Comparison of ENCODE assay signal across 1 cellular context in genomic region chr3:48697952-48698351, GRCh38.
TF ChIP-seq lines count a peak whose summit lies in the region.

No MANE protein-coding gene starts in this region.

TF ChIP-seq in GM23338, 12 proteins besides CTCF, POLR2A, EP300 and RAD21 (continued from another document):
- TF ChIP-seq ZNF462 (CRISPR knock-in tag; IDR thresholded peaks at IDR 0.05): no peak
- no peak for TF ChIP-seq ETS1 (IDR thresholded peaks at IDR 0.05)
- TF ChIP-seq REST (IDR thresholded peaks at IDR 0.05; ENCODE audit: unreplicated experiment): no peak
